Comparison of ENCODE assay signal across 19 cellular contexts in the genomic region with DNA sequence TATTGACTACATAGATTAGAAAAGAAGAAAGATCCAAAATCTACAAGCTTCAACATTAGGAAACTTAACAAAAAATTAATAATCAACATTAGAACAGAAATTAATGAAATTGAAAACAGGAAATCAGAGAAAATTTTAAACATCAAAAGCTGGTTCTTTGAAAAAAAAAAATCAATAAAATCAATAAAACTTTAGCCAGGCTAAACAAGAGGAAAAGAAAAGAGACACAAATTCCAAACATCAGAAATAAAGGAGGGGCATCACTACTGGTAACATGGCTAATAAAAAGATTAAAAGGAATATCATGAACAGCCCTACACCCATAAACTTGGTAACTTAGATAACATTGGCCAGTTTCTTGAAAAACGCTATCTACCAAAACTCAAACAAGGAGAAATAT.
A peak's percentile ranks its signal among the peaks of the same experiment; 100 is the strongest.
DNase-seq lines count a peak whose midpoint lies in the region; ATAC-seq, FAIRE-seq and TF ChIP-seq lines count a peak whose summit lies in the region.
"Had no signal": no experiment of that assay in that cellular context is flagged by ENCODE, and none has a peak within 500 bp of the region (broad histone marks: within the 10 kb centered on the region; RNA-seq: fewer than 3 reads in every experiment).

No MANE protein-coding gene starts in this region.

- H4K5ac ChIP-seq in mesendoderm (ENCODE audit: low read length), result no peak overlapping the region

- H3K27me3 Mint-ChIP-seq in progenitor cell of endocrine pancreas, result no peaks in the 10 kb centered on the region
- H3K27me3 Mint-ChIP-seq: CD4-positive, alpha-beta memory T cell had no signal

- no peak for TF ChIP-seq EP300 in HepG2 (IDR thresholded peaks at IDR 0.05; ENCODE audit: low read depth in 2 of 2, low read length in 2 of 2)
- TF ChIP-seq EP300 in HepG2 (CRISPR knock-in tag; IDR thresholded peaks at IDR 0.05; ENCODE audit: borderline replicate concordance), result no peak

- H2BK5ac ChIP-seq in mesendoderm (ENCODE audit: low read length), result no peak overlapping the region

- FAIRE-seq in HepG2 (lab: Jason Lieb, UNC) (no peak), frontal cortex (lab: Jason Lieb, UNC) (peak; percentile 45), RCC 7860 (lab: Jason Lieb, UNC) (no peak)

- DNase-seq in HepG2 (ENCODE audit: low spot score) (no peak), right lobe of liver (no peak), frontal cortex (ENCODE audit: low spot score in 2 of 2) (no peak), progenitor cell of endocrine pancreas (ENCODE audit: low spot score, unreplicated experiment) (no peak), KG1 (lab: John Stamatoyannopoulos, UW) (no peak), mesendoderm (no peak), RCC 7860 (ENCODE audit: low spot score) (no peak)
- DNase-seq: 8988T; C1 segment of cervical spinal cord; Calu3; CD4-positive, alpha-beta memory T cell; COR-L47; DMS53; DMS79 treated with DMSO at 0.1 percent for 48 hours; GF-D8; H9 had no signal

- no peak overlapping the region for H3K4ac ChIP-seq in mesendoderm (ENCODE audit: low read depth, low read length)

- no peak overlapping the region for H3K4me2 ChIP-seq in HepG2 (ENCODE audit: low read depth, low read length)
- 0 out of 2 replicates have a peak overlapping the region, but pooled peaks have one; percentile 48 for H3K4me2 ChIP-seq in OCI-LY3 (ENCODE audit: low read length)
- no peak overlapping the region for H3K4me2 ChIP-seq in mesendoderm (ENCODE audit: low read length)
- H3K4me2 ChIP-seq: GM23338 had no signal

- H2BK120ac ChIP-seq in mesendoderm (ENCODE audit: low read depth, low read length), result no peak overlapping the region

- peaks cover 16% of the 10 kb centered on the region; the same call in 1 of the 2 replicates for H3K4me1 ChIP-seq in HepG2 (ENCODE audit: insufficient read depth, low read length)
- H3K4me1 ChIP-seq in right lobe of liver, result peaks cover 0 to 3% (median 0%) of the 10 kb centered on the region in 4 donors
- peaks cover 44% of the 10 kb centered on the region for H3K4me1 ChIP-seq in OCI-LY3 (ENCODE audit: low read length)
- H3K4me1 ChIP-seq in mesendoderm (ENCODE audit: control insufficient read depth, low read depth, low read length), result no peaks in the 10 kb centered on the region

- no peak overlapping the region for H3K56ac ChIP-seq in mesendoderm (ENCODE audit: low read length)

- in situ Hi-C loops in HepG2 (cut with HindIII; ENCODE audit: extremely low pct_ligation_motif_present, low pct_unique_long_range_greater_than_20kb), result no loop called here

- H3K9ac ChIP-seq in HepG2 (ENCODE audit: insufficient read depth, low read depth, low read length) (no peak overlapping the region), OCI-LY3 (ENCODE audit: low read length) (no peak overlapping the region), mesendoderm (ENCODE audit: low read length) (no peak overlapping the region)

- intact Hi-C loops in HepG2 (cut with micrococcal nuclease; ENCODE audit: unreplicated experiment), result no loop called here
- intact Hi-C loops in right lobe of liver (cut with DNase I), result no loop called here

- TF ChIP-seq CTCF in HepG2 (CRISPR knock-in tag; IDR thresholded peaks at IDR 0.05) (no peak), right lobe of liver (IDR thresholded peaks at IDR 0.05) (no peak), OCI-LY3 (IDR thresholded peaks at IDR 0.05; ENCODE audit: low read depth, low read length) (no peak), progenitor cell of endocrine pancreas (IDR thresholded peaks at IDR 0.05; ENCODE audit: unreplicated experiment) (no peak)

- H3K36me3 ChIP-seq in HepG2 (replicated peaks in 1 of 2; ENCODE audit: control insufficient read depth in 1 of 2, insufficient read depth in 2 of 2, low read length in 2 of 2) (peaks cover 3 to 27% of the 10 kb centered on the region in 2 experiments; a peak in 4 of 5 replicates), right lobe of liver (no peaks in the 10 kb centered on the region), OCI-LY3 (replicated peaks; ENCODE audit: low read depth, low read length) (peaks cover 37% of the 10 kb centered on the region), mesendoderm (ENCODE audit: control insufficient read depth, insufficient read depth, low read length) (no peaks in the 10 kb centered on the region)

- H3K4me3 ChIP-seq in HepG2 (replicated peaks in 1 of 3; ENCODE audit: insufficient read depth in 1 of 3, low read depth in 2 of 3, low read length in 3 of 3) (no peak overlapping the region), right lobe of liver (no peak overlapping the region), OCI-LY3 (ENCODE audit: low read length) (no peak overlapping the region), mesendoderm (ENCODE audit: low read length) (no peak overlapping the region)
- H3K4me3 ChIP-seq: GM23338 had no signal

- H2BK15ac ChIP-seq in mesendoderm (replicated peaks; ENCODE audit: low read depth), result no peak overlapping the region

- no peaks in the 10 kb centered on the region for H4K20me1 ChIP-seq in HepG2 (ENCODE audit: insufficient read depth, low read length)
- H4K20me1 ChIP-seq in OCI-LY3 (ENCODE audit: insufficient read depth, low read length), result no peaks in the 10 kb centered on the region

- no peak for TF ChIP-seq RAD21 in HepG2 (CRISPR knock-in tag; IDR thresholded peaks at IDR 0.05)

- H3K18ac ChIP-seq in mesendoderm (ENCODE audit: low read length), result no peak overlapping the region

- H2AK5ac ChIP-seq in mesendoderm (ENCODE audit: low read length), result no peak overlapping the region

- H4K8ac ChIP-seq in mesendoderm (ENCODE audit: low read depth, low read length), result no peak overlapping the region

- H2AFZ ChIP-seq in HepG2 (ENCODE audit: low read length), result no peak overlapping the region
- H2AFZ ChIP-seq in OCI-LY3 (ENCODE audit: low read depth, low read length), result no peak overlapping the region
- H2AFZ ChIP-seq: GM23338 had no signal

- H3K4me1 Mint-ChIP-seq in progenitor cell of endocrine pancreas (ENCODE audit: low read depth), result peaks cover 2% of the 10 kb centered on the region

- no peak overlapping the region for H3K4me3 Mint-ChIP-seq in progenitor cell of endocrine pancreas (ENCODE audit: low read depth)
- H3K4me3 Mint-ChIP-seq: CD4-positive, alpha-beta memory T cell; GM23338; H9 had no signal

- CTCF ChIA-PET in HepG2 (lab: Yijun Ruan, JAX; ENCODE audit: low intra/inter-chr PET ratio, low total read pairs), result no interaction called here

- no peaks in the 10 kb centered on the region for H3K79me2 ChIP-seq in HepG2 (ENCODE audit: insufficient read depth, low read length)
- no peaks in the 10 kb centered on the region; the same call in 1 of the 2 replicates for H3K79me2 ChIP-seq in OCI-LY3 (ENCODE audit: low read length)
- no peaks in the 10 kb centered on the region for H3K79me2 ChIP-seq in mesendoderm (ENCODE audit: control insufficient read depth, insufficient read depth, low read length)

- peaks cover 20% of the 10 kb centered on the region for H3K9me3 Mint-ChIP-seq in progenitor cell of endocrine pancreas (ENCODE audit: low read depth)

- POLR2A ChIA-PET in HepG2 (lab: Yijun Ruan, JAX), result no interaction called here

- no peak for ATAC-seq in HepG2
- no peak for ATAC-seq in right lobe of liver
- ATAC-seq: GM23338, HCT116 had no signal

- TF ChIP-seq POLR2A in HepG2 (IDR thresholded peaks at IDR 0.05; ENCODE audit: insufficient read depth in 1 of 2, low read depth in 2 of 2, low read length in 2 of 2) (no peak), right lobe of liver (IDR thresholded peaks at IDR 0.05) (no peak)

- H3K27me3 ChIP-seq in HepG2 (ENCODE audit: control insufficient read depth in 1 of 2, insufficient read depth in 2 of 2, low read length in 2 of 2), result no peaks in the 10 kb centered on the region
- no peaks in the 10 kb centered on the region for H3K27me3 ChIP-seq in right lobe of liver
- no peaks in the 10 kb centered on the region for H3K27me3 ChIP-seq in OCI-LY3 (ENCODE audit: low read depth, low read length)
- H3K27me3 ChIP-seq in mesendoderm (ENCODE audit: insufficient read depth, low read length, poor library complexity), result no peaks in the 10 kb centered on the region

- TSS peak; percentile 9 for BruUV-seq in HepG2 (replicated peaks; lab: Mats Ljungman, UMichigan)

- no peaks in the 10 kb centered on the region for H3K79me1 ChIP-seq in mesendoderm (ENCODE audit: low read length)

- H3K9me3 ChIP-seq in HepG2 (ENCODE audit: low read length) (no peaks in the 10 kb centered on the region), right lobe of liver (no peaks in the 10 kb centered on the region), OCI-LY3 (ENCODE audit: insufficient read depth, low read length) (no peaks in the 10 kb centered on the region)

- H3K27ac Mint-ChIP-seq in progenitor cell of endocrine pancreas, result peak overlapping the region; percentile 71
- H3K27ac Mint-ChIP-seq: GM23338, H9 had no signal

- no peak overlapping the region for H3K23ac ChIP-seq in mesendoderm (ENCODE audit: low read length)

- H3K36me3 Mint-ChIP-seq in progenitor cell of endocrine pancreas (ENCODE audit: insufficient read depth), result peaks cover 41% of the 10 kb centered on the region

- 100% methylated on average over 1 of the region's 1 CpG for WGBS in HepG2 (ENCODE audit: low lambda C conversion rate)
- 100% methylated on average over 1 of the region's 1 CpG for WGBS in right lobe of liver (ENCODE audit: insufficient coverage, low coverage, low lambda C conversion rate, missing lambda C conversion rate)
- no CpG with 5 or more reads among the region's 1 CpG for WGBS in mesendoderm (ENCODE audit: extremely low coverage, insufficient coverage, low lambda C conversion rate)

- no peak overlapping the region for H3K27ac ChIP-seq in HepG2 (ENCODE audit: extremely low read length, insufficient read depth, low read length)
- H3K27ac ChIP-seq in right lobe of liver, result no peak overlapping the region
- peak overlapping the region; percentile 93 for H3K27ac ChIP-seq in OCI-LY3 (ENCODE audit: low read length)
- no peak overlapping the region for H3K27ac ChIP-seq in mesendoderm (ENCODE audit: low read depth, low read length)

TF ChIP-seq in HepG2, 621 proteins besides CTCF, POLR2A, EP300 and RAD21 (continues in another document):
- TF ChIP-seq RBAK (CRISPR knock-in tag; IDR thresholded peaks at IDR 0.05), result no peak
- no peak for TF ChIP-seq ZNF503 (CRISPR knock-in tag; IDR thresholded peaks at IDR 0.05)
- TF ChIP-seq MIER3 (CRISPR knock-in tag; IDR thresholded peaks at IDR 0.05; ENCODE audit: borderline replicate concordance), result no peak
